In the genomic region with DNA sequence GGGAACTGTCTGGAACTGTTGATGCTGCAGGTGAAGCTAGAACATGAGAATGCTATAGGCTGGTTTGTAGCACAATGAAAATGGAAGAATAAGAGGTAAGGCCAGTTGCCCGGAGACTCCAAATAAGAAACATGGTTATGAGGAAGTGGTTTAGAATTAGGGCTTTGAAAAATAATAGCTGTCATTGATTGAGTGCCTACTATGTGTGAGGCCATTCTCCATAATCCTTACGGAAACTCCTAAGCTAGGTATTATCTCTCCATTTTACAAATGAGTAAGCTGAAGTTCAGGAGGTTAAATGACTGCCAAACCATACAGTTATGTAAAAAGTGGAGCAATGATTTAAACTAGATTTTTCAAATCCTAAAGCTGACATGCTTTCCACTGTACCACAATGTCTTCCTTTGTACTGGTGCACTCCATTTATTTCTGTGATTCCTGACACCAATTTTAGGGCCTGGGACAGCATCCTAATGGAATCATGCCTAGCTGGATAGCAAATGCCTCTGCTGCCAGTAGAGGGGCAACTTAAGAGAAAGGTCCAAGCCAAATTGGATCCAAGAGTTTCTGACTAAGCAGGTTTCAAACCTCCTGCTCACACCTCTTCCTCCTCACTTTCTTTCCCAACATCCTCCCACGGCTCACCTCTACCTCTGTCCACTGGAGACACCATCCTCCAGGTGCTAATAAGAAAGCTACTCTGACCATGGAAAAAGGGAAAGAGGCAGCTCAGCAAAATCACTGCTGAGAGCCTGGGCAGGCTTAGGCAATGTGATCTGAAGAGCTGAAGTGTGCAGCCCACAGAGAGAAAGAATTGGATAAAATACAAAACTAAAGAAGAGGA, we compare ENCODE assay signal across 8 cellular contexts. TPM values are rescaled to one million over a fixed set of nuclear protein-coding genes. Genes with fewer than 3 reads are reported as not detected.
DNase-seq lines count a peak whose midpoint lies in the region; ATAC-seq, FAIRE-seq and TF ChIP-seq lines count a peak whose summit lies in the region.

No MANE protein-coding gene starts in this region.

- H3K4me3 ChIP-seq in gastroesophageal sphincter = no peak overlapping the region

- FAIRE-seq in GM12891 (lab: Jason Lieb, UNC) = peak; percentile 23

- no peaks in the 10 kb centered on the region for H3K9me3 ChIP-seq in gastroesophageal sphincter

- peak in 2 of 4 experiments; percentile 13 to 14 for TF ChIP-seq CTCF in gastroesophageal sphincter (IDR thresholded peaks at IDR 0.05)

- H3K27ac ChIP-seq in gastroesophageal sphincter = peak overlapping the region in 3 of 4 donors; percentile 36 to 75 (median 60)

- in situ Hi-C loops in KBM-7 (cut with MboI; ENCODE audit: low pct_unique_long_range_greater_than_20kb, low sequenced_read_pairs) = no loop called here

- ATAC-seq in GM21737 (IDR thresholded peaks at IDR 0.05; ENCODE audit: unreplicated experiment) (peak; percentile 32), gastroesophageal sphincter (peak; percentile 23)

- no peak for TF ChIP-seq EP300 in gastroesophageal sphincter (IDR thresholded peaks at IDR 0.05)

- no peak for DNase-seq in GM12891 (ENCODE audit: insufficient read length, low spot score)
- peak; percentile 67 for DNase-seq in M059J (ENCODE audit: low read depth)
- no peak for DNase-seq in KBM-7
- DNase-seq in HuH-7.5 (ENCODE audit: low spot score) = no peak
- DNase-seq in NCI-H1105 (lab: John Stamatoyannopoulos, UW) = no peak
- no peak for DNase-seq in LoVo (ENCODE audit: low spot score)

- H3K27me3 ChIP-seq in gastroesophageal sphincter = no peaks in the 10 kb centered on the region

- peaks cover 3 to 43% (median 20%) of the 10 kb centered on the region in 3 donors for H3K4me1 ChIP-seq in gastroesophageal sphincter

- 54 to 67% methylated on average over 2 of the region's 3 CpGs for WGBS in gastroesophageal sphincter (ENCODE audit: low coverage in 1 of 2), 2 donors

- no peak for TF ChIP-seq POLR2A in GM12891 (IDR thresholded peaks at IDR 0.05; ENCODE audit: low read depth, low read length)
- no peak for TF ChIP-seq POLR2A in gastroesophageal sphincter (IDR thresholded peaks at IDR 0.05)

- no peaks in the 10 kb centered on the region for H3K36me3 ChIP-seq in gastroesophageal sphincter

TF ChIP-seq in GM12891, 5 proteins besides CTCF, POLR2A, EP300 and RAD21:
- TF ChIP-seq SPI1 (IDR thresholded peaks at IDR 0.05; ENCODE audit: low read depth, low read length) (peak; percentile 81), POLR2AphosphoS5 (IDR thresholded peaks at IDR 0.05; ENCODE audit: low read depth, low read length) (no peak)

RNA-seq across cellular contexts. Expression of a gene that starts 46.9 kb away (rescaled TPM):
- 14.8 TPM for polyA plus RNA-seq in GM12891 (2012; ENCODE audit: low read depth, missing spikeins)
- 206 and 341 TPM in 2 replicates for total RNA-seq in M059J (2014; rRNA removed; shearing (Covaris generic))
- 100 to 1,000 TPM; 237 to 286 (median 263) TPM for total RNA-seq in gastroesophageal sphincter
